Comparison of ENCODE assay signal across 1 cellular context in genomic region chr17:42251115-42251514, GRCh38.
TF ChIP-seq lines count a peak whose summit lies in the region.

No MANE protein-coding gene starts in this region.

TF ChIP-seq in IMR-90, 13 proteins besides CTCF, POLR2A, EP300 and RAD21 (continued from another document):
- no peak for TF ChIP-seq ELK1 (IDR thresholded peaks at IDR 0.05; ENCODE audit: borderline replicate concordance, low read depth, low read length)
- no peak for TF ChIP-seq BHLHE40 (IDR thresholded peaks at IDR 0.05; ENCODE audit: low read depth, low read length)
- no peak for TF ChIP-seq CHD1 (IDR thresholded peaks at IDR 0.05; ENCODE audit: low read depth, low read length)
- no peak for TF ChIP-seq MAZ (IDR thresholded peaks at IDR 0.05; ENCODE audit: borderline replicate concordance, low read depth, low read length)
- no peak for TF ChIP-seq MXI1 (IDR thresholded peaks at IDR 0.05; ENCODE audit: borderline replicate concordance, low read depth, low read length)
- no peak for TF ChIP-seq FOS (IDR thresholded peaks at IDR 0.05; ENCODE audit: low read depth, low read length)
- no peak for TF ChIP-seq RCOR1 (IDR thresholded peaks at IDR 0.05; ENCODE audit: insufficient replicate concordance, low read length)
- TF ChIP-seq CEBPB (IDR thresholded peaks at IDR 0.05; ENCODE audit: low read depth, low read length) = no peak
- no peak for TF ChIP-seq USF2 (IDR thresholded peaks at IDR 0.05; ENCODE audit: low read depth, low read length)
